Comparison of ENCODE assay signal across 13 cellular contexts in genomic region chr6:27599859-27600532, GRCh38.
"Had no signal": no experiment of that assay in that cellular context is flagged by ENCODE, and none has a peak within 500 bp of the region (broad histone marks: within the 10 kb centered on the region; RNA-seq: fewer than 3 reads in every experiment).

No MANE protein-coding gene starts in this region.

- H3K36me3 ChIP-seq: colonic mucosa, pancreas, sigmoid colon, spleen had no signal

- H3K4me3 Mint-ChIP-seq: activated CD4-positive, alpha-beta T cell treated with anti-CD3 and anti-CD28 coated beads, Interleukin-2, amount 10 ng/mL, durations not matched to agents 7 days and 5 days; activated naive CD8-positive, alpha-beta T cell treated with anti-CD3 and anti-CD28 coated beads for 36 hours had no signal

- FAIRE-seq: pancreas had no signal

- DNase-seq: activated CD4-positive, alpha-beta T cell treated with anti-CD3 and anti-CD28 coated beads, Interleukin-2, amount 10 ng/mL, durations not matched to agents 7 days and 5 days; activated CD4-positive, CD25-positive, alpha-beta regulatory T cell; activated gamma-delta T cell treated with Interleukin-2 at 50 U/mL for 16 hours; activated naive CD8-positive, alpha-beta T cell treated with anti-CD3 and anti-CD28 coated beads for 36 hours; amygdala; body of pancreas; caudate nucleus; colonic mucosa; islet precursor cell; pancreas; sigmoid colon; spleen had no signal

- H3K9me3 ChIP-seq: colonic mucosa, pancreas, sigmoid colon had no signal

- ATAC-seq: body of pancreas, esophagus mucosa, pancreas had no signal

- H3K27ac Mint-ChIP-seq: activated CD4-positive, alpha-beta T cell treated with anti-CD3 and anti-CD28 coated beads, Interleukin-2, amount 10 ng/mL, durations not matched to agents 7 days and 5 days; activated naive CD8-positive, alpha-beta T cell treated with anti-CD3 and anti-CD28 coated beads for 36 hours had no signal

- H3K4me3 ChIP-seq: body of pancreas, colonic mucosa, pancreas, sigmoid colon had no signal

- H3K27ac ChIP-seq: body of pancreas, colonic mucosa, pancreas, sigmoid colon, spleen had no signal

- H3K4me1 ChIP-seq: body of pancreas, colonic mucosa, pancreas, sigmoid colon had no signal
